Comparison of ENCODE assay signal across 8 cellular contexts in the genomic region with DNA sequence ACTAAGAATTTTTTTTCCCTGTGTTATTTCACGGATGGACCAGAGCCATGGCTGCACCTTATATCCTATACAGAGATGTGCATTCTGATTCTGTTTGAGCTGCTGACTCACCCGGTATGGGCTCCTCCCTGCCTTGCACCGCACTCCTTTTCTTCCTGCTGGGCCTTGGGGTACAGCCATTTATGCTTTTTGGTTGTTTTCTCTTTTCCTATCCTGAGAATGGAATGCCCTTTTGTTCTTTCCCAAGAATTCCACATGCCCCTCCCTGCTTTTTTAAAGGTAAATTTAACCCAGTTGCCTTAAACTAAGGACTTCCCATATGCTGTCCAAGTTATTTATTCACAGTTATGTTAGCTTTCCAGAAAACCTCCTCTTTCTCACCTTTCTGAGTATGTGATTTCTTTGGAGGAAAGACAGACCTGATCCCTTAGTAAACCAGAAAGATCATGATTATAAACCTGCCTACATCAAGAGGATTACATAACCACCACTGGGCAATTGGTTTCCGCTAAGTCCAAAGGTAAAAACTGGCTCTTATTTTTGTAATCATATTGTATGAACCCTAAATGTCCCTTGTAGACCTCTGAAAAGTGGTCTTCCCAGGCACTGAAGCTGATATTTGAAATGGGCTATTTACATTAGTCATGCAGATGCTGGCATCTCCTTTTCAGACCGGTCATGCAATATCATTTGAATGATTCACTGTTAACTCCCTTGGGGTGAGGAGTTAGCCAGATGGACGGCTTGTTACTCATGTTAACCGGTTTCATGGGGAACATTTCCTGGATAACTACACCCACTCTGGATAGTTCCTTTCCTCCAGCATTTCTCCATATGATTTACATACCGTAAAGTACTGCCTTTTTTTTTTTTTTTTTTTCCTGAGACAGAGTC. TPM values are rescaled to one million over a fixed set of nuclear protein-coding genes. Genes with fewer than 3 reads are reported as not detected.
DNase-seq lines count a peak whose midpoint lies in the region; ATAC-seq and TF ChIP-seq lines count a peak whose summit lies in the region.

No MANE protein-coding gene starts in this region.

- no peaks in the 10 kb centered on the region for H3K9me2 ChIP-seq in Karpas-422 (replicated peaks; ENCODE audit: insufficient read depth, low read length)

- no peak for TF ChIP-seq POLR2A in stomach (IDR thresholded peaks at IDR 0.05)

- peak; percentile 79 for ATAC-seq in left ventricle myocardium superior

- TF ChIP-seq EP300 in stomach (IDR thresholded peaks at IDR 0.05): no peak

- no peaks in the 10 kb centered on the region for H3K27me3 ChIP-seq in stomach
- H3K27me3 ChIP-seq in Karpas-422 (ENCODE audit: low read length): no peaks in the 10 kb centered on the region

- H2AFZ ChIP-seq in Karpas-422 (ENCODE audit: low read length): no peak overlapping the region

- intact Hi-C loops in left ventricle myocardium superior (cut with micrococcal nuclease) (no loop called here), stomach (cut with DNase I; ENCODE audit: low total_unique reads) (no loop called here)

- no peaks in the 10 kb centered on the region for H3K79me2 ChIP-seq in Karpas-422 (ENCODE audit: low read length)

- H3K36me3 ChIP-seq in stomach (peaks cover 5 to 33% (median 32%) of the 10 kb centered on the region in 4 donors), Karpas-422 (ENCODE audit: insufficient read depth, low read length) (no peaks in the 10 kb centered on the region)

- DNase-seq in HK-2 (ENCODE audit: unreplicated experiment) (peak; percentile 21), left ventricle myocardium superior (no peak), stomach (peak; percentile 31), Karpas-422 (no peak), NCI-H2107 (lab: John Stamatoyannopoulos, UW) (no peak), NCI-H748 treated with DMSO at 0.1 percent for 48 hours (lab: John Stamatoyannopoulos, UW) (no peak), GM10266 (ENCODE audit: extremely low spot score) (no peak)

- H3K4me1 ChIP-seq in stomach (peaks cover 23 to 43% (median 26%) of the 10 kb centered on the region in 4 donors), Karpas-422 (ENCODE audit: low read length) (no peaks in the 10 kb centered on the region)

- TF ChIP-seq CTCF in stomach (IDR thresholded peaks at IDR 0.05) (no peak), GM10266 (IDR thresholded peaks at IDR 0.05; ENCODE audit: control insufficient read depth, insufficient read depth, low read depth, missing control alignments) (no peak)

- H3K4me3 ChIP-seq in stomach (no peak overlapping the region), Karpas-422 (ENCODE audit: low read length) (no peak overlapping the region)

- no peaks in the 10 kb centered on the region for H3K9me3 ChIP-seq in stomach
- H3K9me3 ChIP-seq in Karpas-422 (ENCODE audit: low read length): no peaks in the 10 kb centered on the region

- H3K4me2 ChIP-seq in Karpas-422 (ENCODE audit: low read depth, low read length, poor library complexity, severe bottlenecking): no peak overlapping the region

- peak overlapping the region; percentile 29 for H3K27ac ChIP-seq in adipose tissue (ENCODE audit: low read depth, low read length)
- H3K27ac ChIP-seq in stomach: peak overlapping the region; percentile 29 to 84 (median 76)
- H3K27ac ChIP-seq in Karpas-422 (ENCODE audit: low read length): no peak overlapping the region

- no peak overlapping the region for H3K9ac ChIP-seq in Karpas-422 (ENCODE audit: low read length)

- 57 to 72% (median 60%) methylated on average over 8 of the region's 8 CpGs for WGBS in adipose tissue, 3 donors
- WGBS in stomach, 5 donors: 45 to 57% (median 53%) methylated on average over 8 of the region's 8 CpGs

- no peaks in the 10 kb centered on the region for H4K20me1 ChIP-seq in Karpas-422 (ENCODE audit: insufficient read depth, low read depth, low read length)

RNA-seq across cellular contexts. Expression of gene TMOD3, which starts 45.5 kb away (rescaled TPM):
- polyA plus RNA-seq in adipose tissue (10 to 100 TPM in 1 of 3 donors, 1 to 10 TPM in 2; 5.4 to 14.6 (median 7.5) TPM), stomach (10 to 100 TPM; 10.1 to 14.5 (median 11.4) TPM)
- total RNA-seq in left ventricle myocardium superior (19.9 TPM), stomach (10 to 100 TPM; 12.1 to 64.3 (median 28.8) TPM)
- 6.9 and 13.7 TPM in 2 replicates for total RNA-seq in Karpas-422 (2014; rRNA removed; shearing (Covaris generic); ENCODE audit: low replicate concordance)

Comparison
In these comparisons a context has a peak if more than half of its experiments do, and no peak if none do; other contexts are left out.
1. DNase-seq: peak in HK-2 (single experiment) and stomach (single experiment); none in left ventricle myocardium superior (single experiment), Karpas-422 (single experiment), NCI-H2107 (single experiment), NCI-H748 treated with DMSO at 0.1 percent for 48 hours (single experiment) and GM10266 (single experiment).